ENCODE assay signal across 18 cellular contexts in the genomic region with DNA sequence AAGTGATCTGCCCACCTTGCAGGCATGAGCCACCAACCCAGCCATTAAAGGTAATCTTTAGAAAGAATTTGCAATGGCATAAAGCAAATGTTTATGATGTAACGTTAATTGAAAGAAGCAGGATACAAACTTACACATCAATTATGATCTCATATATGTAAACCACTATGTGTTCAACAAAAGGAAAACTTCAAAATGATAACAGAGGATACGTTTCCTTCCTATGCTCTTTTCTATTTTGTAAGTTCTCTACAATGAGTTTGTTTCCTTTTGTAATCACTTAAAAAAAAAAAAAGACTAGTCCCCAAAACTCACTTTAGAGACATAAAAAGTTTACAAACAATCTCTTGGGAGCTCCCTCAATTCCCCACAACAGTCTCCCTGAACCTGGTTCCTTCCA. TPM values are rescaled to one million over a fixed set of nuclear protein-coding genes. Genes with fewer than 3 reads are reported as not detected.
DNase-seq lines count a peak whose midpoint lies in the region; ATAC-seq, FAIRE-seq and TF ChIP-seq lines count a peak whose summit lies in the region.
"Had no signal": no experiment of that assay in that cellular context is flagged by ENCODE, and none has a peak within 500 bp of the region (broad histone marks: within the 10 kb centered on the region; RNA-seq: fewer than 3 reads in every experiment).

No MANE protein-coding gene starts in this region.

- H3K27ac Mint-ChIP-seq in T-helper 1 cell treated with Interleukin-12 subunit alpha and Interleukin-12 subunit beta and Interleukin-4 antibody, amounts not matched to agents 30 μg/mL and 1 μg/mL, for 36 hours = peak overlapping the region; percentile 28
- peak overlapping the region; percentile 86 for H3K27ac Mint-ChIP-seq in activated CD8-positive, alpha-beta T cell treated with anti-CD3 and anti-CD28 coated beads for 36 hours
- peak overlapping the region; percentile 59 to 99 (median 96) for H3K27ac Mint-ChIP-seq in naive thymus-derived CD4-positive, alpha-beta T cell

- peak overlapping the region; percentile 97 for H3K27ac ChIP-seq in naive thymus-derived CD4-positive, alpha-beta T cell (ENCODE audit: low read depth, low read length)
- H3K27ac ChIP-seq in smooth muscle cell (ENCODE audit: low read depth) = no peak overlapping the region
- H3K27ac ChIP-seq: left lung, prostate gland had no signal

- H3K4me1 Mint-ChIP-seq in T-helper 1 cell treated with Interleukin-12 subunit alpha and Interleukin-12 subunit beta and Interleukin-4 antibody, amounts not matched to agents 30 μg/mL and 1 μg/mL, for 36 hours (ENCODE audit: low read depth) = peaks cover 30% of the 10 kb centered on the region
- H3K4me1 Mint-ChIP-seq in activated CD8-positive, alpha-beta T cell treated with anti-CD3 and anti-CD28 coated beads for 36 hours (ENCODE audit: low read depth) = peaks cover 26% of the 10 kb centered on the region
- peaks cover 18 to 57% (median 40%) of the 10 kb centered on the region in 7 donors for H3K4me1 Mint-ChIP-seq in naive thymus-derived CD4-positive, alpha-beta T cell

- CTCF ChIA-PET in activated CD8-positive, alpha-beta T cell treated with anti-CD3 and anti-CD28 coated beads for 36 hours (lab: Charles Lee) = interaction anchor here (1.7 kb wide), 1 partner anchor 62 kb away, joined by 3 read pairs; no protein-coding TSS in a partner anchor
- CTCF ChIA-PET in naive thymus-derived CD4-positive, alpha-beta T cell (lab: Charles Lee) = no interaction called here

- no peaks in the 10 kb centered on the region for H3K9me3 Mint-ChIP-seq in T-helper 1 cell treated with Interleukin-12 subunit alpha and Interleukin-12 subunit beta and Interleukin-4 antibody, amounts not matched to agents 30 μg/mL and 1 μg/mL, for 36 hours
- no peaks in the 10 kb centered on the region for H3K9me3 Mint-ChIP-seq in activated CD8-positive, alpha-beta T cell treated with anti-CD3 and anti-CD28 coated beads for 36 hours
- no peaks in the 10 kb centered on the region for H3K9me3 Mint-ChIP-seq in naive thymus-derived CD4-positive, alpha-beta T cell

- peak overlapping the region; percentile 8 for H3K4me3 Mint-ChIP-seq in T-helper 1 cell treated with Interleukin-12 subunit alpha and Interleukin-12 subunit beta and Interleukin-4 antibody, amounts not matched to agents 30 μg/mL and 1 μg/mL, for 36 hours
- peak overlapping the region; percentile 97 for H3K4me3 Mint-ChIP-seq in activated CD8-positive, alpha-beta T cell treated with anti-CD3 and anti-CD28 coated beads for 36 hours
- peak overlapping the region; percentile 28 to 100 (median 96) for H3K4me3 Mint-ChIP-seq in naive thymus-derived CD4-positive, alpha-beta T cell

- H3K4me1 ChIP-seq in naive thymus-derived CD4-positive, alpha-beta T cell (ENCODE audit: control insufficient read depth in 2 of 2, insufficient read depth in 2 of 2, low read length in 2 of 2) = peaks cover 4 to 19% of the 10 kb centered on the region in 2 donors
- peaks cover 5% of the 10 kb centered on the region for H3K4me1 ChIP-seq in smooth muscle cell (ENCODE audit: low read depth)

- TF ChIP-seq CTCF in D721Med (IDR thresholded peaks at IDR 0.05; ENCODE audit: insufficient read depth, missing control alignments) = no peak
- no peak for TF ChIP-seq CTCF in activated CD8-positive, alpha-beta T cell treated with anti-CD3 and anti-CD28 coated beads for 36 hours (IDR thresholded peaks at IDR 0.05)
- no peak for TF ChIP-seq CTCF in smooth muscle cell (IDR thresholded peaks at IDR 0.05; ENCODE audit: borderline replicate concordance, insufficient read depth, poor library complexity, severe bottlenecking)

- H4K20me1 ChIP-seq in smooth muscle cell (ENCODE audit: low read depth) = no peaks in the 10 kb centered on the region

- H3F3A ChIP-seq in smooth muscle cell (ENCODE audit: low read depth) = peaks cover 5% of the 10 kb centered on the region

- H3K27me3 Mint-ChIP-seq in T-helper 1 cell treated with Interleukin-12 subunit alpha and Interleukin-12 subunit beta and Interleukin-4 antibody, amounts not matched to agents 30 μg/mL and 1 μg/mL, for 36 hours (ENCODE audit: low read depth) = peaks cover 4% of the 10 kb centered on the region
- H3K27me3 Mint-ChIP-seq in activated CD8-positive, alpha-beta T cell treated with anti-CD3 and anti-CD28 coated beads for 36 hours = no peaks in the 10 kb centered on the region
- peaks cover 0 to 5% (median 0%) of the 10 kb centered on the region in 5 donors for H3K27me3 Mint-ChIP-seq in naive thymus-derived CD4-positive, alpha-beta T cell

- no peak overlapping the region for H3K4me2 ChIP-seq in smooth muscle cell

- no peaks in the 10 kb centered on the region for H3K9me3 ChIP-seq in naive thymus-derived CD4-positive, alpha-beta T cell (ENCODE audit: control insufficient read depth in 2 of 3, low read length in 3 of 3)
- H3K9me3 ChIP-seq in smooth muscle cell (replicated peaks; ENCODE audit: low read depth) (no peaks in the 10 kb centered on the region), MG63 (no peaks in the 10 kb centered on the region)
- H3K9me3 ChIP-seq: left lung, prostate gland, spleen had no signal

- no peak for FAIRE-seq in D721Med (lab: Jason Lieb, UNC)

- no peak for ATAC-seq in activated CD8-positive, alpha-beta T cell treated with anti-CD3 and anti-CD28 coated beads for 36 hours
- no peak for ATAC-seq in naive thymus-derived CD4-positive, alpha-beta T cell
- no peak for ATAC-seq in HG03432 (IDR thresholded peaks at IDR 0.05; ENCODE audit: unreplicated experiment)
- ATAC-seq: left lung had no signal

- no peak overlapping the region for H3K4me3 ChIP-seq in naive thymus-derived CD4-positive, alpha-beta T cell (ENCODE audit: low read length)
- H3K4me3 ChIP-seq in smooth muscle cell (no peak overlapping the region), MG63 (no peak overlapping the region)
- H3K4me3 ChIP-seq: left lung, prostate gland had no signal

- H3K36me3 Mint-ChIP-seq in T-helper 1 cell treated with Interleukin-12 subunit alpha and Interleukin-12 subunit beta and Interleukin-4 antibody, amounts not matched to agents 30 μg/mL and 1 μg/mL, for 36 hours (ENCODE audit: low read depth) = no peaks in the 10 kb centered on the region
- peaks cover 17% of the 10 kb centered on the region for H3K36me3 Mint-ChIP-seq in activated CD8-positive, alpha-beta T cell treated with anti-CD3 and anti-CD28 coated beads for 36 hours (ENCODE audit: low read depth)
- H3K36me3 Mint-ChIP-seq in naive thymus-derived CD4-positive, alpha-beta T cell = peaks cover 0 to 10% (median 0%) of the 10 kb centered on the region in 5 donors

- H2AFZ ChIP-seq in smooth muscle cell (ENCODE audit: low read depth) = no peak overlapping the region

- POLR2A ChIA-PET in activated CD8-positive, alpha-beta T cell treated with anti-CD3 and anti-CD28 coated beads for 36 hours (lab: Charles Lee) = interaction anchor here (0.7 to 2.9 kb wide), 3 partner anchors 9 to 113 kb away, joined by 3 to 25 read pairs (median 3); a partner anchor contains a TSS
- POLR2A ChIA-PET in naive thymus-derived CD4-positive, alpha-beta T cell (lab: Charles Lee) = interaction anchor here (0.6 to 3.1 kb wide), 8 partner anchors 29 to 427 kb away, joined by 3 to 23 read pairs (median 4); a partner anchor contains a TSS

- peaks cover 0 to 7% (median 0%) of the 10 kb centered on the region in 3 experiments for H3K36me3 ChIP-seq in naive thymus-derived CD4-positive, alpha-beta T cell (ENCODE audit: control insufficient read depth in 2 of 3, insufficient read depth in 3 of 3, low read length in 3 of 3)
- H3K36me3 ChIP-seq in smooth muscle cell (ENCODE audit: low read depth) (no peaks in the 10 kb centered on the region), MG63 (no peaks in the 10 kb centered on the region)
- H3K36me3 ChIP-seq: prostate gland had no signal

- 91% methylated on average over 2 of the region's 2 CpGs for WGBS in smooth muscle cell (ENCODE audit: low lambda C conversion rate)

- no peaks in the 10 kb centered on the region for H3K79me2 ChIP-seq in smooth muscle cell (ENCODE audit: low read depth)

- DNase-seq in T-helper 1 cell = no peak
- peak; percentile 1 for DNase-seq in D721Med (ENCODE audit: insufficient read length, low spot score)
- DNase-seq in activated CD8-positive, alpha-beta T cell treated with anti-CD3 and anti-CD28 coated beads for 36 hours = no peak
- peak in 5 of 9 donors; percentile 45 to 61 (median 52) for DNase-seq in naive thymus-derived CD4-positive, alpha-beta T cell
- DNase-seq in smooth muscle cell (lab: John Stamatoyannopoulos, UW; ENCODE audit: unreplicated experiment) = no peak
- no peak for DNase-seq in MG63
- DNase-seq: activated effector memory CD4-positive, alpha-beta T cell treated with Interleukin-2 at 50 U/mL for 16 hours; C1 segment of cervical spinal cord; dermis blood vessel endothelial cell; DND-41; erythroblast; left lung; NCI-H1694; Right ventricle myocardium superior; spleen had no signal

- no peaks in the 10 kb centered on the region for H3K27me3 ChIP-seq in naive thymus-derived CD4-positive, alpha-beta T cell (ENCODE audit: control insufficient read depth in 2 of 2, insufficient read depth in 2 of 2, low read length in 2 of 2)
- H3K27me3 ChIP-seq in smooth muscle cell (ENCODE audit: low read depth) (peaks cover 4% of the 10 kb centered on the region), MG63 (no peaks in the 10 kb centered on the region)

- H3K9ac ChIP-seq in smooth muscle cell (ENCODE audit: low read depth) = no peak overlapping the region

- intact Hi-C loops in activated CD8-positive, alpha-beta T cell treated with anti-CD3 and anti-CD28 coated beads for 36 hours (cut with micrococcal nuclease) = no loop called here
- intact Hi-C loops in naive thymus-derived CD4-positive, alpha-beta T cell (cut with micrococcal nuclease) = loop anchor here in 1 of 2 donors (2.0 to 10.0 kb wide), 2 partner anchors 221 to 1035 kb away; a partner anchor contains a TSS

RNA-seq across cellular contexts. Expression of a gene that starts 1.4 kb away (rescaled TPM):
- 1 to 10 TPM; 2.6 to 3.9 TPM for total RNA-seq in activated CD8-positive, alpha-beta T cell treated with anti-CD3 and anti-CD28 coated beads for 36 hours
- 10 to 100 TPM in 1 of 5 experiments, 1 to 10 TPM in 4; 4.3 to 10.5 (median 6.8) TPM for total RNA-seq in naive thymus-derived CD4-positive, alpha-beta T cell
- 1 to 10 TPM; 7.9 to 8.6 TPM for polyA plus RNA-seq in naive thymus-derived CD4-positive, alpha-beta T cell
- total RNA-seq in smooth muscle cell = 0.54 and 1.3 TPM in 2 replicates
- 2.4 and 3.5 TPM in 2 replicates for polyA plus RNA-seq in smooth muscle cell
- not detected in 2 replicates for total RNA-seq in MG63 (2014; rRNA removed; shearing (Covaris generic); ENCODE audit: low replicate concordance)

RNA-seq across cellular contexts. Expression of a gene that starts 1.5 kb away (rescaled TPM):
- 100 to 1,000 TPM; 129 to 132 TPM for total RNA-seq in activated CD8-positive, alpha-beta T cell treated with anti-CD3 and anti-CD28 coated beads for 36 hours
- total RNA-seq in naive thymus-derived CD4-positive, alpha-beta T cell = 10 to 100 TPM; 26.5 to 78.5 (median 30.8) TPM
- 10 to 100 TPM; 38.8 to 68.2 TPM for polyA plus RNA-seq in naive thymus-derived CD4-positive, alpha-beta T cell
- 35.0 and 52.3 TPM in 2 replicates for total RNA-seq in smooth muscle cell
- polyA plus RNA-seq in smooth muscle cell = 59.2 and 84.5 TPM in 2 replicates
- total RNA-seq in MG63 (2014; rRNA removed; shearing (Covaris generic); ENCODE audit: low replicate concordance) = 25.3 and 26.9 TPM in 2 replicates

RNA-seq across cellular contexts. Expression of a gene that starts 21.7 kb away (rescaled TPM):
- total RNA-seq in activated CD8-positive, alpha-beta T cell treated with anti-CD3 and anti-CD28 coated beads for 36 hours = 1 to 10 TPM; 1.2 to 1.6 TPM
- total RNA-seq in naive thymus-derived CD4-positive, alpha-beta T cell = 1 to 10 TPM in 2 of 5 experiments, under 1 TPM in 1, not detected in 2; 0.97 to 1.5 (median 1.3) TPM
- polyA plus RNA-seq in naive thymus-derived CD4-positive, alpha-beta T cell = under 1 TPM; 0.26 to 0.28 TPM
- total RNA-seq in smooth muscle cell = 31.4 and 32.5 TPM in 2 replicates
- 60.5 and 69.7 TPM in 2 replicates for polyA plus RNA-seq in smooth muscle cell
- total RNA-seq in MG63 (2014; rRNA removed; shearing (Covaris generic); ENCODE audit: low replicate concordance) = 8.8 and 12.7 TPM in 2 replicates

RNA-seq across cellular contexts. Expression of a gene that starts 34.9 kb away (rescaled TPM):
- total RNA-seq in activated CD8-positive, alpha-beta T cell treated with anti-CD3 and anti-CD28 coated beads for 36 hours = 10 to 100 TPM; 23.9 to 24.2 TPM
- 10 to 100 TPM; 42.1 to 96.5 (median 46.8) TPM for total RNA-seq in naive thymus-derived CD4-positive, alpha-beta T cell
- 10 to 100 TPM; 11.6 TPM for polyA plus RNA-seq in naive thymus-derived CD4-positive, alpha-beta T cell
- total RNA-seq in smooth muscle cell = 4.7 and 8.0 TPM in 2 replicates
- polyA plus RNA-seq in smooth muscle cell = 10.4 and 23.0 TPM in 2 replicates
- total RNA-seq in MG63 (2014; rRNA removed; shearing (Covaris generic); ENCODE audit: low replicate concordance) = 14.0 and 60.4 TPM in 2 replicates

RNA-seq across cellular contexts. Expression of a gene that starts 38.2 kb away (rescaled TPM):
- 10 to 100 TPM; 20.3 to 23.0 TPM for total RNA-seq in activated CD8-positive, alpha-beta T cell treated with anti-CD3 and anti-CD28 coated beads for 36 hours
- total RNA-seq in naive thymus-derived CD4-positive, alpha-beta T cell = 100 to 1,000 TPM in 2 of 5 experiments, 10 to 100 TPM in 3; 53.6 to 127 (median 85.4) TPM
- 10 to 100 TPM; 33.3 to 45.4 TPM for polyA plus RNA-seq in naive thymus-derived CD4-positive, alpha-beta T cell
- 63.9 and 90.8 TPM in 2 replicates for total RNA-seq in smooth muscle cell
- 117 and 123 TPM in 2 replicates for polyA plus RNA-seq in smooth muscle cell
- total RNA-seq in MG63 (2014; rRNA removed; shearing (Covaris generic); ENCODE audit: low replicate concordance) = 7.5 and 15.4 TPM in 2 replicates

Comparison
In these comparisons a context has a peak if more than half of its experiments do, and no peak if none do; other contexts are left out.
1. H3K27ac Mint-ChIP-seq: peak in every context shown above with its lines; median percentile 96 in naive thymus-derived CD4-positive, alpha-beta T cell; 86 in activated CD8-positive, alpha-beta T cell treated with anti-CD3 and anti-CD28 coated beads for 36 hours; 28 in T-helper 1 cell treated with Interleukin-12 subunit alpha and Interleukin-12 subunit beta and Interleukin-4 antibody, amounts not matched to agents 30 μg/mL and 1 μg/mL, for 36 hours.
2. H3K4me3 Mint-ChIP-seq: peak in every context shown above with its lines; median percentile 97 in activated CD8-positive, alpha-beta T cell treated with anti-CD3 and anti-CD28 coated beads for 36 hours; 96 in naive thymus-derived CD4-positive, alpha-beta T cell; 8 in T-helper 1 cell treated with Interleukin-12 subunit alpha and Interleukin-12 subunit beta and Interleukin-4 antibody, amounts not matched to agents 30 μg/mL and 1 μg/mL, for 36 hours.
3. DNase-seq: peak in D721Med (single experiment) and naive thymus-derived CD4-positive, alpha-beta T cell (5 of 9); none in T-helper 1 cell (0 of 5), activated CD8-positive, alpha-beta T cell treated with anti-CD3 and anti-CD28 coated beads for 36 hours (single experiment), smooth muscle cell (single experiment) and MG63 (single experiment).